9 cellular contexts compared by ENCODE assay signal in the genomic region with DNA sequence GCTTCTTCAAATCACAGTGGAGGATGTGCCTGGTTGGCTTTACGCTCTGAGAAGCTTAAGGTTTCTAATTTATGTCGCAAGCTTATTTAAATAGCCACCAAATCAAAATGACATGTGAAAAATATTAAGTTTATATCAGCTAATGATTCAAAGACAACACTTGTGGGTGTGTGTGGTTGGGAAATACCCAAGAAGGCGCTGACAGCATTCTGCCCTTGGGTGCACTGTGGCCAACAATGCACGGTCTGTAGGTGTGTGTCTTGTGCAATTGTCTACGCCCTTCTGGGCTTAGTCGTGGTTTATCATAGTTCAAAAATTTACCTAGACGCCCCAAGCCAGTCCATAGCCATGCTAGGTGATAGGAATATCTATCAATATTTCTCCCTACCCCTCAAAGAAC.
DNase-seq lines count a peak whose midpoint lies in the region; ATAC-seq and TF ChIP-seq lines count a peak whose summit lies in the region.
"Had no signal": no experiment of that assay in that cellular context is flagged by ENCODE, and none has a peak within 500 bp of the region (broad histone marks: within the 10 kb centered on the region; RNA-seq: fewer than 3 reads in every experiment).

No MANE protein-coding gene starts in this region.

- POLR2A ChIA-PET in activated CD4-positive, alpha-beta memory T cell treated with anti-CD3 and anti-CD28 coated beads for 36 hours (lab: Charles Lee) = no interaction called here
- POLR2A ChIA-PET in activated CD4-positive, alpha-beta memory T cell treated with anti-CD3 and anti-CD28 coated beads, Interleukin-2, amount 10 ng/mL, durations not matched to agents 7 days and 5 days (lab: Charles Lee) = no interaction called here

- no peaks in the 10 kb centered on the region for H3K36me3 Mint-ChIP-seq in activated CD4-positive, alpha-beta memory T cell treated with anti-CD3 and anti-CD28 coated beads for 36 hours
- H3K36me3 Mint-ChIP-seq in activated CD4-positive, alpha-beta memory T cell treated with anti-CD3 and anti-CD28 coated beads, Interleukin-2, amount 10 ng/mL, durations not matched to agents 7 days and 5 days (ENCODE audit: low read depth) = no peaks in the 10 kb centered on the region

- no peaks in the 10 kb centered on the region for H3K27me3 ChIP-seq in gastroesophageal sphincter

- H3K9me3 ChIP-seq in gastroesophageal sphincter = no peaks in the 10 kb centered on the region

- no peaks in the 10 kb centered on the region for H3K27me3 Mint-ChIP-seq in activated CD4-positive, alpha-beta memory T cell treated with anti-CD3 and anti-CD28 coated beads for 36 hours
- no peaks in the 10 kb centered on the region for H3K27me3 Mint-ChIP-seq in activated CD4-positive, alpha-beta memory T cell treated with anti-CD3 and anti-CD28 coated beads, Interleukin-2, amount 10 ng/mL, durations not matched to agents 7 days and 5 days

- WGBS in gastroesophageal sphincter (ENCODE audit: low coverage in 1 of 2), 2 donors = 91 to 95% methylated on average over 4 to 7 of the region's 7 CpGs

- H3K4me1 ChIP-seq in gastroesophageal sphincter = no peaks in the 10 kb centered on the region

- no peak for TF ChIP-seq CTCF in gastroesophageal sphincter (IDR thresholded peaks at IDR 0.05)

- no peak for TF ChIP-seq POLR2A in gastroesophageal sphincter (IDR thresholded peaks at IDR 0.05)

- H3K4me3 Mint-ChIP-seq in activated CD4-positive, alpha-beta memory T cell treated with anti-CD3 and anti-CD28 coated beads for 36 hours = no peak overlapping the region
- no peak overlapping the region for H3K4me3 Mint-ChIP-seq in activated CD4-positive, alpha-beta memory T cell treated with anti-CD3 and anti-CD28 coated beads, Interleukin-2, amount 10 ng/mL, durations not matched to agents 7 days and 5 days

- H3K36me3 ChIP-seq in gastroesophageal sphincter = peaks cover 0 to 14% of the 10 kb centered on the region in 2 donors

- no peak overlapping the region for H3K27ac Mint-ChIP-seq in activated CD4-positive, alpha-beta memory T cell treated with anti-CD3 and anti-CD28 coated beads for 36 hours
- H3K27ac Mint-ChIP-seq in activated CD4-positive, alpha-beta memory T cell treated with anti-CD3 and anti-CD28 coated beads, Interleukin-2, amount 10 ng/mL, durations not matched to agents 7 days and 5 days = no peak overlapping the region

- no peaks in the 10 kb centered on the region for H3K4me1 Mint-ChIP-seq in activated CD4-positive, alpha-beta memory T cell treated with anti-CD3 and anti-CD28 coated beads for 36 hours (ENCODE audit: low read depth)
- no peaks in the 10 kb centered on the region for H3K4me1 Mint-ChIP-seq in activated CD4-positive, alpha-beta memory T cell treated with anti-CD3 and anti-CD28 coated beads, Interleukin-2, amount 10 ng/mL, durations not matched to agents 7 days and 5 days

- H3K4me3 ChIP-seq in gastroesophageal sphincter = no peak overlapping the region

- no peak for TF ChIP-seq EP300 in gastroesophageal sphincter (IDR thresholded peaks at IDR 0.05)

- intact Hi-C loops in activated CD4-positive, alpha-beta memory T cell treated with anti-CD3 and anti-CD28 coated beads for 36 hours (cut with micrococcal nuclease) = no loop called here

- DNase-seq in activated CD4-positive, alpha-beta memory T cell treated with anti-CD3 and anti-CD28 coated beads for 36 hours = peak; percentile 18
- DNase-seq in activated CD4-positive, alpha-beta memory T cell treated with anti-CD3 and anti-CD28 coated beads, Interleukin-2, amount 10 ng/mL, durations not matched to agents 7 days and 5 days = no peak
- DNase-seq in SW480 (ENCODE audit: low spot score) (peak; percentile 2), activated gamma-delta T cell treated with Interleukin-2 at 50 U/mL for 16 hours (no peak), NCI-H1417 (lab: John Stamatoyannopoulos, UW) (no peak)
- peak; percentile 27 for DNase-seq in stimulated activated CD8-positive, alpha-beta memory T cell treated with anti-CD3 and anti-CD28 coated beads, Interleukin-4, amount 100 ng/mL, for 48 hours
- DNase-seq: NCI-H524 had no signal

- CTCF ChIA-PET in activated CD4-positive, alpha-beta memory T cell treated with anti-CD3 and anti-CD28 coated beads for 36 hours (lab: Charles Lee) = interaction anchor here (0.7 to 1.3 kb wide), 2 partner anchors 10 to 50 kb away, joined by 3 to 4 read pairs; no protein-coding TSS in a partner anchor
- CTCF ChIA-PET in activated CD4-positive, alpha-beta memory T cell treated with anti-CD3 and anti-CD28 coated beads, Interleukin-2, amount 10 ng/mL, durations not matched to agents 7 days and 5 days (lab: Charles Lee) = no interaction called here

- H3K9me3 Mint-ChIP-seq in activated CD4-positive, alpha-beta memory T cell treated with anti-CD3 and anti-CD28 coated beads for 36 hours = no peaks in the 10 kb centered on the region
- no peaks in the 10 kb centered on the region for H3K9me3 Mint-ChIP-seq in activated CD4-positive, alpha-beta memory T cell treated with anti-CD3 and anti-CD28 coated beads, Interleukin-2, amount 10 ng/mL, durations not matched to agents 7 days and 5 days

- ATAC-seq in HG02870 (IDR thresholded peaks at IDR 0.05; ENCODE audit: unreplicated experiment) = peak; percentile 86
- ATAC-seq in gastroesophageal sphincter = no peak

- no peak overlapping the region for H3K27ac ChIP-seq in gastroesophageal sphincter

Comparison
In these comparisons a context has a peak if more than half of its experiments do, and no peak if none do; other contexts are left out.
1. DNase-seq: peak in activated CD4-positive, alpha-beta memory T cell treated with anti-CD3 and anti-CD28 coated beads for 36 hours (single experiment), SW480 (single experiment) and stimulated activated CD8-positive, alpha-beta memory T cell treated with anti-CD3 and anti-CD28 coated beads, Interleukin-4, amount 100 ng/mL, for 48 hours (single experiment); none in activated CD4-positive, alpha-beta memory T cell treated with anti-CD3 and anti-CD28 coated beads, Interleukin-2, amount 10 ng/mL, durations not matched to agents 7 days and 5 days (single experiment), activated gamma-delta T cell treated with Interleukin-2 at 50 U/mL for 16 hours (single experiment) and NCI-H1417 (0 of 3).